In the genomic region with DNA sequence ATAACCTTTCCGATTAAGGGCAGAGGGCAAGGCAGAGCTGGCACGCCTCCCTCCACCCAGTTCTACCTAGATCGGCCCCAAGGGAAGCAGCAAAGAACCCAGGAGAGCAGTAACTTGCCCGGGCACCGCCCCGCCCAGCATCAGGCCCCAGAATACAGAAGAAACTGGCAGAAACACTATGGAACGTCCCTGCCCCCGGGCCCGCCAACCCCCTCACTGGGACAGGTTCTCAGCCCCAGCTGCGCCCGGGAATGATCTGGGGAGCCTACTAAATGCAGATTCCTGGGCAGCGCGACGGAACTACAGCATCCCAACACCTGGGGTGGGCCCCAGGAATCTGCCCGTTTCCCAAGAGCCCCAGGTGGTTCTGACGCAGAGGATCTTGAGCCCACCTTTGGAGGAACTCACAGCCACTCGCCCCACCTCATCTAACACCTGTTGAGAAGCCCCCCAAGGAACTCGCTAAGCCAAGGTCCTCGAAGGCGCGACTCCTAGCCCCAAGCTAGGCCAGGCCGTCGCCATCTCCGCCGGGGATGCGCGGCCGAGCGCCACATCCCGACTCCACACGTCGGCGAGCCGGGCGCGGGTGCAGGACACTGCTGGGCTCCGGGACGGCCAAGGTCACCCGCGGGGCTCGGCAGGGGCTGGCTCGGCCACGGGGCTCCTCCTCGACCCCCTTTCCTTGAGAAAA, we compare ENCODE assay signal across 8 cellular contexts. TPM values are rescaled to one million over a fixed set of nuclear protein-coding genes. Genes with fewer than 3 reads are reported as not detected.
DNase-seq lines count a peak whose midpoint lies in the region; ATAC-seq lines count a peak whose summit lies in the region.

No MANE protein-coding gene starts in this region.

- H3K4me3 ChIP-seq in iPS DF 6.9 (ENCODE audit: low read length), result peak overlapping the region; percentile 64
- H3K4me3 ChIP-seq in skeletal muscle tissue (ENCODE audit: low read length in 3 of 3), result peak overlapping the region; percentile 75 to 89 (median 85)

- DNase-seq in activated CD4-positive, alpha-beta T cell treated with anti-CD3 and anti-CD28 coated beads, Interleukin-2, amount 10 ng/mL, durations not matched to agents 7 days and 5 days, result no peak
- no peak for DNase-seq in activated CD4-positive, alpha-beta T cell treated with anti-CD3 and anti-CD28 coated beads for 1 hour
- DNase-seq in activated naive CD8-positive, alpha-beta T cell treated with anti-CD3 and anti-CD28 coated beads, Interleukin-2, amount 10 ng/mL, durations not matched to agents 7 days and 5 days, result no peak
- DNase-seq in iPS DF 6.9 (ENCODE audit: low read depth, low spot score) (no peak), NCI-H2081 (lab: John Stamatoyannopoulos, UW) (no peak)

- H3K27me3 ChIP-seq in iPS DF 6.9 (ENCODE audit: control insufficient read depth, insufficient read depth, low read length), result peaks cover 3% of the 10 kb centered on the region; the same call in 1 of the 2 replicates
- no peaks in the 10 kb centered on the region for H3K27me3 ChIP-seq in skeletal muscle tissue (ENCODE audit: control insufficient read depth in 3 of 3, insufficient read depth in 3 of 3, low read length in 3 of 3)

- H3K4me3 Mint-ChIP-seq in activated CD4-positive, alpha-beta T cell treated with anti-CD3 and anti-CD28 coated beads, Interleukin-2, amount 10 ng/mL, durations not matched to agents 7 days and 5 days, result peak overlapping the region; percentile 77
- peak overlapping the region; percentile 64 for H3K4me3 Mint-ChIP-seq in activated naive CD8-positive, alpha-beta T cell treated with anti-CD3 and anti-CD28 coated beads, Interleukin-2, amount 10 ng/mL, durations not matched to agents 7 days and 5 days

- CTCF ChIA-PET in activated CD4-positive, alpha-beta T cell treated with anti-CD3 and anti-CD28 coated beads, Interleukin-2, amount 10 ng/mL, durations not matched to agents 7 days and 5 days (lab: Charles Lee), result interaction anchor here (1.3 to 1.6 kb wide), 2 partner anchors 10 to 59 kb away, joined by 3 to 4 read pairs; no protein-coding TSS in a partner anchor

- H3K4me1 Mint-ChIP-seq in activated CD4-positive, alpha-beta T cell treated with anti-CD3 and anti-CD28 coated beads, Interleukin-2, amount 10 ng/mL, durations not matched to agents 7 days and 5 days, result peaks cover 56% of the 10 kb centered on the region
- H3K4me1 Mint-ChIP-seq in activated naive CD8-positive, alpha-beta T cell treated with anti-CD3 and anti-CD28 coated beads, Interleukin-2, amount 10 ng/mL, durations not matched to agents 7 days and 5 days, result peaks cover 31% of the 10 kb centered on the region

- H3K9me3 ChIP-seq in iPS DF 6.9 (ENCODE audit: control insufficient read depth, insufficient read depth, low read length) (peaks cover 2% of the 10 kb centered on the region), skeletal muscle tissue (ENCODE audit: control insufficient read depth in 3 of 3, low read length in 3 of 3) (peaks cover 0 to 7% (median 0%) of the 10 kb centered on the region in 3 donors)

- POLR2A ChIA-PET in activated CD4-positive, alpha-beta T cell treated with anti-CD3 and anti-CD28 coated beads, Interleukin-2, amount 10 ng/mL, durations not matched to agents 7 days and 5 days (lab: Charles Lee), result no interaction called here
- POLR2A ChIA-PET in activated naive CD8-positive, alpha-beta T cell treated with anti-CD3 and anti-CD28 coated beads, Interleukin-2, amount 10 ng/mL, durations not matched to agents 7 days and 5 days (lab: Charles Lee), result interaction anchor here (0.6 to 1.5 kb wide), 3 partner anchors 49 to 62 kb away, joined by 3 to 4 read pairs (median 3); a partner anchor contains a TSS

- H3K27ac Mint-ChIP-seq in activated CD4-positive, alpha-beta T cell treated with anti-CD3 and anti-CD28 coated beads, Interleukin-2, amount 10 ng/mL, durations not matched to agents 7 days and 5 days, result peak overlapping the region; percentile 72
- peak overlapping the region; percentile 34 for H3K27ac Mint-ChIP-seq in activated naive CD8-positive, alpha-beta T cell treated with anti-CD3 and anti-CD28 coated beads, Interleukin-2, amount 10 ng/mL, durations not matched to agents 7 days and 5 days

- peaks cover 11% of the 10 kb centered on the region for H3K9me3 Mint-ChIP-seq in activated CD4-positive, alpha-beta T cell treated with anti-CD3 and anti-CD28 coated beads, Interleukin-2, amount 10 ng/mL, durations not matched to agents 7 days and 5 days
- peaks cover 6% of the 10 kb centered on the region for H3K9me3 Mint-ChIP-seq in activated naive CD8-positive, alpha-beta T cell treated with anti-CD3 and anti-CD28 coated beads, Interleukin-2, amount 10 ng/mL, durations not matched to agents 7 days and 5 days

- H3K27ac ChIP-seq in iPS DF 6.9 (ENCODE audit: low read length) (no peak overlapping the region), skeletal muscle tissue (ENCODE audit: low read depth, low read length) (peak overlapping the region; percentile 91)

- WGBS in iPS DF 6.9 (ENCODE audit: insufficient coverage, insufficient read length), result no CpG with 5 or more reads among the region's 44 CpGs

- peaks cover 1% of the 10 kb centered on the region for H3K27me3 Mint-ChIP-seq in activated CD4-positive, alpha-beta T cell treated with anti-CD3 and anti-CD28 coated beads, Interleukin-2, amount 10 ng/mL, durations not matched to agents 7 days and 5 days
- no peaks in the 10 kb centered on the region for H3K27me3 Mint-ChIP-seq in activated naive CD8-positive, alpha-beta T cell treated with anti-CD3 and anti-CD28 coated beads, Interleukin-2, amount 10 ng/mL, durations not matched to agents 7 days and 5 days

- no peaks in the 10 kb centered on the region; the same call in 1 of the 2 replicates for H3K36me3 ChIP-seq in iPS DF 6.9 (ENCODE audit: control insufficient read depth, insufficient read depth, low read length)
- H3K36me3 ChIP-seq in skeletal muscle tissue (ENCODE audit: control insufficient read depth in 3 of 3, insufficient read depth in 3 of 3, low read length in 3 of 3), result peaks cover 0 to 3% (median 2%) of the 10 kb centered on the region in 3 donors

- peaks cover 38% of the 10 kb centered on the region for H3K36me3 Mint-ChIP-seq in activated CD4-positive, alpha-beta T cell treated with anti-CD3 and anti-CD28 coated beads, Interleukin-2, amount 10 ng/mL, durations not matched to agents 7 days and 5 days (ENCODE audit: low read depth)
- H3K36me3 Mint-ChIP-seq in activated naive CD8-positive, alpha-beta T cell treated with anti-CD3 and anti-CD28 coated beads, Interleukin-2, amount 10 ng/mL, durations not matched to agents 7 days and 5 days, result peaks cover 19% of the 10 kb centered on the region

- peak overlapping the region; percentile 77 to 89 (median 86) for H3K9ac ChIP-seq in skeletal muscle tissue (ENCODE audit: low read depth in 1 of 3, low read length in 3 of 3)

- H3K4me1 ChIP-seq in iPS DF 6.9 (ENCODE audit: control insufficient read depth, insufficient read depth, low read length) (no peaks in the 10 kb centered on the region), skeletal muscle tissue (ENCODE audit: control insufficient read depth in 3 of 3, insufficient read depth in 3 of 3, low read length in 3 of 3) (peaks cover 25 to 39% (median 30%) of the 10 kb centered on the region in 3 donors)

- ATAC-seq in activated naive CD8-positive, alpha-beta T cell treated with anti-CD3 and anti-CD28 coated beads, Interleukin-2, amount 10 ng/mL, durations not matched to agents 7 days and 5 days (ENCODE audit: low read depth), result no peak
- ATAC-seq in GM18907 (IDR thresholded peaks at IDR 0.05; ENCODE audit: unreplicated experiment) (no peak), HG03354 (IDR thresholded peaks at IDR 0.05; ENCODE audit: poor library complexity, severe bottlenecking, unreplicated experiment) (no peak)

RNA-seq across cellular contexts. Expression of a gene that starts 1.1 kb away (rescaled TPM):
- 10 to 100 TPM; 44.2 to 45.2 TPM for total RNA-seq in activated CD4-positive, alpha-beta T cell treated with anti-CD3 and anti-CD28 coated beads, Interleukin-2, amount 10 ng/mL, durations not matched to agents 7 days and 5 days
- total RNA-seq in activated naive CD8-positive, alpha-beta T cell treated with anti-CD3 and anti-CD28 coated beads, Interleukin-2, amount 10 ng/mL, durations not matched to agents 7 days and 5 days, result 10 to 100 TPM; 36.3 to 42.1 TPM
- 7.8 TPM for total RNA-seq in skeletal muscle tissue

RNA-seq across cellular contexts. Expression of a gene that starts 18.6 kb away (rescaled TPM):
- total RNA-seq in activated CD4-positive, alpha-beta T cell treated with anti-CD3 and anti-CD28 coated beads, Interleukin-2, amount 10 ng/mL, durations not matched to agents 7 days and 5 days, result under 1 TPM; 0.21 to 0.22 TPM
- under 1 TPM; 0.08 to 0.17 TPM for total RNA-seq in activated naive CD8-positive, alpha-beta T cell treated with anti-CD3 and anti-CD28 coated beads, Interleukin-2, amount 10 ng/mL, durations not matched to agents 7 days and 5 days
- 0.52 TPM for total RNA-seq in skeletal muscle tissue
